19 cellular contexts compared by ENCODE assay signal in genomic region chr2:102803897-102804217, GRCh38. TPM values are rescaled to one million over a fixed set of nuclear protein-coding genes. Genes with fewer than 3 reads are reported as not detected.
DNase-seq lines count a peak whose midpoint lies in the region; ATAC-seq and TF ChIP-seq lines count a peak whose summit lies in the region.
"Had no signal": no experiment of that assay in that cellular context is flagged by ENCODE, and none has a peak within 500 bp of the region (broad histone marks: within the 10 kb centered on the region; RNA-seq: fewer than 3 reads in every experiment).

No MANE protein-coding gene starts in this region.

- H3K9ac ChIP-seq in mammary epithelial cell (ENCODE audit: insufficient read depth, low read length) (no peak overlapping the region), skeletal muscle tissue (ENCODE audit: low read depth in 1 of 3, low read length in 3 of 3) (peak overlapping the region in 1 of 3 donors; percentile 47)

- no peaks in the 10 kb centered on the region for H3K27me3 Mint-ChIP-seq in MCF 10A (ENCODE audit: insufficient read depth, unreplicated experiment)
- no peaks in the 10 kb centered on the region for H3K27me3 Mint-ChIP-seq in activated T-helper 17 cell treated with anti-CD3 and anti-CD28 coated beads, Interleukin-2, amount 50 U/mL, for 72 hours
- H3K27me3 Mint-ChIP-seq: CD8-positive, alpha-beta memory T cell had no signal

- CTCF ChIA-PET in mammary epithelial cell (lab: Charles Lee; ENCODE audit: low non-redundant PET) (no interaction called here), MCF 10A (lab: Yijun Ruan, JAX) (interaction anchor here (0.7 to 9.0 kb wide), 8 partner anchors 10 to 331 kb away, joined by 3 to 96 read pairs (median 4); partner anchors contain the start of gene SLC9A4)

- no peak overlapping the region for H3K27ac ChIP-seq in mammary epithelial cell (ENCODE audit: insufficient read depth, low read depth, low read length)
- H3K27ac ChIP-seq in right atrium auricular region, result peak overlapping the region; percentile 63 to 87
- H3K27ac ChIP-seq in skeletal muscle tissue (ENCODE audit: low read depth, low read length), result peak overlapping the region; percentile 85
- H3K27ac ChIP-seq: A549, HL-60 had no signal

- H3K4me3 Mint-ChIP-seq in MCF 10A (ENCODE audit: unreplicated experiment), result no peak overlapping the region
- H3K4me3 Mint-ChIP-seq in activated T-helper 17 cell treated with anti-CD3 and anti-CD28 coated beads, Interleukin-2, amount 50 U/mL, for 72 hours, result peak overlapping the region; percentile 41

- peak; percentile 22 for DNase-seq in mammary epithelial cell
- no peak for DNase-seq in MCF 10A (ENCODE audit: unreplicated experiment)
- no peak for DNase-seq in right atrium auricular region (ENCODE audit: low spot score)
- DNase-seq in D341Med (ENCODE audit: low spot score), result no peak
- DNase-seq in NCI-H1694 (lab: John Stamatoyannopoulos, UW), result no peak
- no peak for DNase-seq in AG08396 (ENCODE audit: low spot score)
- DNase-seq: AML-193; CD8-positive, alpha-beta memory T cell; GOT3; NCI-H1092 treated with DMSO at 0.1 percent for 48 hours; NCI-H1694 treated with DMSO at 0.1 percent for 48 hours; NCI-H345; NCI-H526 treated with DMSO at 0.1 percent for 48 hours; NK-92 treated with Interleukin-12 subunit alpha and Interleukin-12 subunit beta, amount 100 ng/mL, for 24 hours; RPMI8226 had no signal

- no peaks in the 10 kb centered on the region for H3K79me2 ChIP-seq in mammary epithelial cell (ENCODE audit: insufficient read depth, low read length)

- H3K4me1 ChIP-seq in mammary epithelial cell (ENCODE audit: insufficient read depth, low read length) (peaks cover 8% of the 10 kb centered on the region), right atrium auricular region (peaks cover 0 to 36% of the 10 kb centered on the region in 2 donors), skeletal muscle tissue (ENCODE audit: control insufficient read depth in 3 of 3, insufficient read depth in 3 of 3, low read length in 3 of 3) (peaks cover 33 to 60% (median 53%) of the 10 kb centered on the region in 3 donors)
- H3K4me1 ChIP-seq: A549 had no signal

- H4K20me1 ChIP-seq in mammary epithelial cell (ENCODE audit: insufficient read depth, low read length), result no peaks in the 10 kb centered on the region

- no peaks in the 10 kb centered on the region for H3K27me3 ChIP-seq in mammary epithelial cell (ENCODE audit: insufficient read depth, low read length)
- H3K27me3 ChIP-seq in right atrium auricular region, result no peaks in the 10 kb centered on the region
- H3K27me3 ChIP-seq in skeletal muscle tissue (ENCODE audit: control insufficient read depth in 3 of 3, insufficient read depth in 3 of 3, low read length in 3 of 3), result no peaks in the 10 kb centered on the region

- H3K36me3 Mint-ChIP-seq in MCF 10A (ENCODE audit: insufficient read depth, unreplicated experiment), result peaks cover 9% of the 10 kb centered on the region
- peaks cover 24% of the 10 kb centered on the region for H3K36me3 Mint-ChIP-seq in activated T-helper 17 cell treated with anti-CD3 and anti-CD28 coated beads, Interleukin-2, amount 50 U/mL, for 72 hours (ENCODE audit: low read depth)

- 55% methylated on average over 5 of the region's 5 CpGs for WGBS in mammary epithelial cell (ENCODE audit: low coverage, missing lambda C conversion rate)

- dilution Hi-C loops in mammary epithelial cell (cut with HindIII; ENCODE audit: low sequenced_read_pairs), result no loop called here

- no peak overlapping the region for H2AFZ ChIP-seq in mammary epithelial cell (ENCODE audit: low read depth, low read length)

- peak; percentile 16 for ATAC-seq in activated T-helper 17 cell treated with anti-CD3 and anti-CD28 coated beads, Interleukin-2, amount 50 U/mL, for 72 hours (replicated peaks)
- ATAC-seq: A549 had no signal

- H3K27ac Mint-ChIP-seq in MCF 10A (ENCODE audit: low read depth, unreplicated experiment), result no peak overlapping the region
- H3K27ac Mint-ChIP-seq in activated T-helper 17 cell treated with anti-CD3 and anti-CD28 coated beads, Interleukin-2, amount 50 U/mL, for 72 hours, result no peak overlapping the region

- H3K4me2 ChIP-seq in mammary epithelial cell (ENCODE audit: insufficient read depth, low read depth, low read length), result no peak overlapping the region
- H3K4me2 ChIP-seq: A549 had no signal

- intact Hi-C loops in mammary epithelial cell (cut with micrococcal nuclease) (loop anchor here (10.0 kb wide), 1 partner anchor 279 kb away; no protein-coding TSS in a partner anchor), MCF 10A (cut with micrococcal nuclease) (loop anchor here (10.0 kb wide), 1 partner anchor 189 kb away; the partner anchor contains the start of gene SLC9A2)

- TF ChIP-seq CTCF in mammary epithelial cell (conservative IDR thresholded peaks at IDR 0.05 in 1 of 2, IDR thresholded peaks at IDR 0.05 in 1 of 2; ENCODE audit: extremely low read depth in 1 of 2, insufficient read depth in 1 of 2, low read depth in 1 of 2, low read length in 2 of 2) (no peak), MCF 10A (IDR thresholded peaks at IDR 0.05; ENCODE audit: unreplicated experiment) (no peak), right atrium auricular region (IDR thresholded peaks at IDR 0.05) (no peak)

- no peaks in the 10 kb centered on the region for H3K4me1 Mint-ChIP-seq in MCF 10A (ENCODE audit: insufficient read depth, unreplicated experiment)
- H3K4me1 Mint-ChIP-seq in activated T-helper 17 cell treated with anti-CD3 and anti-CD28 coated beads, Interleukin-2, amount 50 U/mL, for 72 hours, result peaks cover 8% of the 10 kb centered on the region

- H3K36me3 ChIP-seq in mammary epithelial cell (ENCODE audit: insufficient read depth, low read length) (no peaks in the 10 kb centered on the region), right atrium auricular region (peaks cover 17% of the 10 kb centered on the region), skeletal muscle tissue (ENCODE audit: control insufficient read depth in 3 of 3, insufficient read depth in 3 of 3, low read length in 3 of 3) (peaks cover 3 to 5% (median 4%) of the 10 kb centered on the region in 3 donors)

- H3K4me3 ChIP-seq in mammary epithelial cell (replicated peaks in 1 of 3; ENCODE audit: insufficient read depth in 1 of 3, low read depth in 2 of 3, low read length in 3 of 3) (no peak overlapping the region), right atrium auricular region (no peak overlapping the region), skeletal muscle tissue (ENCODE audit: low read length in 3 of 3) (peak overlapping the region in 1 of 3 donors; percentile 55)
- H3K4me3 ChIP-seq: A549 had no signal

- in situ Hi-C loops in mammary epithelial cell (cut with MboI; ENCODE audit: low sequenced_read_pairs in 2 of 2), result no loop called here

- POLR2A ChIA-PET in MCF 10A (lab: Yijun Ruan, JAX), result no interaction called here

- H3K9me3 ChIP-seq in mammary epithelial cell (replicated peaks; ENCODE audit: insufficient read depth, low read length), result peaks cover 6% of the 10 kb centered on the region
- peaks cover 0 to 29% of the 10 kb centered on the region in 2 donors for H3K9me3 ChIP-seq in right atrium auricular region
- H3K9me3 ChIP-seq in skeletal muscle tissue (ENCODE audit: control insufficient read depth in 3 of 3, low read length in 3 of 3), result peaks cover 0 to 3% (median 0%) of the 10 kb centered on the region in 3 donors

- peaks cover 14% of the 10 kb centered on the region for H3K9me3 Mint-ChIP-seq in MCF 10A (ENCODE audit: unreplicated experiment)
- H3K9me3 Mint-ChIP-seq in activated T-helper 17 cell treated with anti-CD3 and anti-CD28 coated beads, Interleukin-2, amount 50 U/mL, for 72 hours, result peaks cover 33% of the 10 kb centered on the region

- no TSS peak for BruUV-seq in mammary epithelial cell (replicated peaks; lab: Mats Ljungman, UMichigan)
- BruUV-seq in MCF 10A (replicated peaks; lab: Mats Ljungman, UMichigan), result no TSS peak

RNA-seq across cellular contexts. Expression of gene TMEM182, which starts 42.0 kb away (rescaled TPM):
- total RNA-seq in mammary epithelial cell (1 to 10 TPM; 6.5 to 7.4 TPM), MCF 10A (2022) (5.3 and 5.7 TPM in 2 replicates), right atrium auricular region (100 to 1,000 TPM in 1 of 2 donors, 10 to 100 TPM in 1; 75.4 to 212 TPM), skeletal muscle tissue (152 TPM)
- 3.1 TPM for polyA plus RNA-seq in mammary epithelial cell
- not detected for polyA minus RNA-seq in mammary epithelial cell
- 1 to 10 TPM; 4.9 to 6.4 TPM for total RNA-seq in activated T-helper 17 cell treated with anti-CD3 and anti-CD28 coated beads, Interleukin-2, amount 50 U/mL, for 72 hours

Comparison
In these comparisons a context has a peak if more than half of its experiments do, and no peak if none do; other contexts are left out.
1. RNA of gene TMEM182, which starts 42.0 kb away (total RNA-seq): 75.4 to 212 TPM in right atrium auricular region and 152 TPM in skeletal muscle tissue (single experiment); 6.5 to 7.4 TPM in mammary epithelial cell, 4.9 to 6.4 TPM in activated T-helper 17 cell treated with anti-CD3 and anti-CD28 coated beads, Interleukin-2, amount 50 U/mL, for 72 hours and 5.3 to 5.7 TPM in MCF 10A; every median in the first group is over 4 times any median in the second.